ENCODE assay signal across 24 cellular contexts in the genomic region with DNA sequence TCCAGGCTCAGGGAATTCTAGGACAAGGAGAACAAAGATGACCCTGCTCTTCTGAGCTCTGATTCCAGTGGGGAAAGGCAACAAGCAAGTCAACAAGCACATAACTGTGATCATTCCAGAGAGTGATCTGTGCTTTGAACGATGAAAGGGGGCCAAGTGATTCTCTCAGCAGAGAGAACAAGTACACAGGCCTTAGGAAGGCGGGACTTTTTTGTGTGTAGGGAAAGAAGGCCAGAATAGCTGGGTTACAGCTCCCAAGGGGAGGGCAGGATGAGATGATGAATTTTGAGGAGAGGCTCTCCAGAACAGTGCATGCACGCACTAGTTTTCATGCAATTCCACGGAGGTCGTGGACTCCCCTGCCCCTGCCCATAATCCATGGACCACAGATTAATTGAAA.
"Had no signal": no experiment of that assay in that cellular context is flagged by ENCODE, and none has a peak within 500 bp of the region (broad histone marks: within the 10 kb centered on the region; RNA-seq: fewer than 3 reads in every experiment).

No MANE protein-coding gene starts in this region.

- H3K27me3 ChIP-seq: ascending aorta, brain microvascular endothelial cell, colonic mucosa, foreskin keratinocyte, SJCRH30 had no signal

- H3K4me1 ChIP-seq: ascending aorta, colonic mucosa, foreskin keratinocyte, SJCRH30 had no signal

- H3K27me3 Mint-ChIP-seq: activated CD4-positive, alpha-beta T cell treated with anti-CD3 and anti-CD28 coated beads, Interleukin-2, amount 10 ng/mL, durations not matched to agents 7 days and 5 days; progenitor cell of endocrine pancreas had no signal

- H3K36me3 Mint-ChIP-seq: activated CD8-positive, alpha-beta memory T cell treated with anti-CD3 and anti-CD28 coated beads, Interleukin-2, amount 10 ng/mL, durations not matched to agents 7 days and 5 days; activated naive CD4-positive, alpha-beta T cell treated with anti-CD3 and anti-CD28 coated beads, Interleukin-2, amount 50 U/mL, for 24 hours; naive B cell; T-cell had no signal

- H3K4me3 Mint-ChIP-seq: activated CD4-positive, alpha-beta T cell treated with anti-CD3 and anti-CD28 coated beads, Interleukin-2, amount 10 ng/mL, durations not matched to agents 7 days and 5 days; activated CD8-positive, alpha-beta memory T cell treated with anti-CD3 and anti-CD28 coated beads, Interleukin-2, amount 10 ng/mL, durations not matched to agents 7 days and 5 days; activated CD8-positive, alpha-beta T cell treated with anti-CD3 and anti-CD28 coated beads for 36 hours; activated naive CD4-positive, alpha-beta T cell treated with anti-CD3 and anti-CD28 coated beads, Interleukin-2, amount 50 U/mL, for 24 hours; central memory CD8-positive, alpha-beta T cell; stimulated activated naive CD8-positive, alpha-beta T cell treated with anti-CD3 and anti-CD28 coated beads, Interleukin-15, amount 100 ng/mL, for 72 hours; T-cell had no signal

- H3K9me3 Mint-ChIP-seq: activated naive CD4-positive, alpha-beta T cell treated with anti-CD3 and anti-CD28 coated beads, Interleukin-2, amount 50 U/mL, for 24 hours; central memory CD8-positive, alpha-beta T cell; T-cell had no signal

- H3K4me1 Mint-ChIP-seq: activated CD4-positive, alpha-beta T cell treated with anti-CD3 and anti-CD28 coated beads, Interleukin-2, amount 10 ng/mL, durations not matched to agents 7 days and 5 days; activated CD8-positive, alpha-beta memory T cell treated with anti-CD3 and anti-CD28 coated beads, Interleukin-2, amount 10 ng/mL, durations not matched to agents 7 days and 5 days; activated naive CD4-positive, alpha-beta T cell treated with anti-CD3 and anti-CD28 coated beads, Interleukin-2, amount 50 U/mL, for 24 hours; central memory CD8-positive, alpha-beta T cell; T-cell had no signal

- ATAC-seq: activated CD8-positive, alpha-beta memory T cell treated with anti-CD3 and anti-CD28 coated beads, Interleukin-2, amount 10 ng/mL, durations not matched to agents 7 days and 5 days; activated CD8-positive, alpha-beta T cell treated with anti-CD3 and anti-CD28 coated beads for 36 hours; foreskin keratinocyte; stimulated activated naive CD8-positive, alpha-beta T cell treated with anti-CD3 and anti-CD28 coated beads, Interleukin-15, amount 100 ng/mL, for 72 hours; T-cell had no signal

- H3K27ac ChIP-seq: ascending aorta, brain microvascular endothelial cell, colonic mucosa, epithelial cell of prostate, foreskin keratinocyte, SJCRH30, WERI-Rb-1 had no signal

- H3K27ac Mint-ChIP-seq: activated CD4-positive, alpha-beta T cell treated with anti-CD3 and anti-CD28 coated beads, Interleukin-2, amount 10 ng/mL, durations not matched to agents 7 days and 5 days; activated CD8-positive, alpha-beta memory T cell treated with anti-CD3 and anti-CD28 coated beads, Interleukin-2, amount 10 ng/mL, durations not matched to agents 7 days and 5 days; activated CD8-positive, alpha-beta T cell treated with anti-CD3 and anti-CD28 coated beads for 36 hours; activated naive CD4-positive, alpha-beta T cell treated with anti-CD3 and anti-CD28 coated beads, Interleukin-2, amount 50 U/mL, for 24 hours; naive B cell; progenitor cell of endocrine pancreas; T-cell had no signal

- DNase-seq: activated CD4-positive, alpha-beta T cell treated with anti-CD3 and anti-CD28 coated beads, Interleukin-2, amount 10 ng/mL, durations not matched to agents 7 days and 5 days; activated CD4-positive, CD25-positive, alpha-beta regulatory T cell treated with anti-CD3 and anti-CD28 coated beads, Interleukin-2, amount 50 U/mL, for 72 hours; activated CD8-positive, alpha-beta memory T cell treated with anti-CD3 and anti-CD28 coated beads, Interleukin-2, amount 10 ng/mL, durations not matched to agents 7 days and 5 days; activated CD8-positive, alpha-beta T cell treated with anti-CD3 and anti-CD28 coated beads for 36 hours; activated effector memory CD4-positive, alpha-beta T cell treated with anti-CD3 and anti-CD28 coated beads, Interleukin-2, amount 50 U/mL, for 16 hours; activated T-cell treated with anti-CD3 and anti-CD28 coated beads for 4 hours; brain microvascular endothelial cell; colonic mucosa; foreskin keratinocyte; hypothalamus; mesenchymal stem cell; naive B cell; retina; SJCRH30; stimulated activated CD4-positive, alpha-beta T cell treated with anti-CD3 and anti-CD28 coated beads, Interleukin-1b, Interleukin-23, amount 100 ng/mL, for 48 hours; stimulated activated naive CD8-positive, alpha-beta T cell treated with anti-CD3 and anti-CD28 coated beads, Interleukin-15, amount 100 ng/mL, for 72 hours; T-cell; trophoblast cell; WERI-Rb-1 had no signal

- H3K9me3 ChIP-seq: ascending aorta, colonic mucosa, SJCRH30 had no signal

- H3K4me3 ChIP-seq: ascending aorta, colonic mucosa, SJCRH30 had no signal

- H3K36me3 ChIP-seq: ascending aorta, brain microvascular endothelial cell, colonic mucosa, SJCRH30, WERI-Rb-1 had no signal
